11 cellular contexts compared by ENCODE assay signal in the genomic region with DNA sequence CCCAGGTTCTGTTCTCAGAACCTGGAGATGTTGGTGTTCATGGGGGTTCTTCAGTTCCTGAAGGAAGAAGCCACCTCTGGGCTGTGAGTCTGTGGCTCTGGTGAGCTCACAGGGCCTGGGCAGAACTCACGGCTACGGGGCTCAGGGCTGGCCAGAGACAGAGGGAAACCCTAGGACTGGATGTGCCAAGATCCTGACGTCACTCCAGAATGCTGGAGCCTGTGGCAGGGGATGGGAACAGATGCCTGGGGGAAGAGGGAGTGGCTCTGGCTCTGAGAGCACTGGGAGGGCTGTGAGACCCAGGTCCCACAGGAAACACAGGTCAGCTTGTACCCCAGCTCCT. TPM values are rescaled to one million over a fixed set of nuclear protein-coding genes. Genes with fewer than 3 reads are reported as not detected.
DNase-seq lines count a peak whose midpoint lies in the region; ATAC-seq and TF ChIP-seq lines count a peak whose summit lies in the region.
"Had no signal": no experiment of that assay in that cellular context is flagged by ENCODE, and none has a peak within 500 bp of the region (broad histone marks: within the 10 kb centered on the region; RNA-seq: fewer than 3 reads in every experiment).

A gene (minus strand): TSS at position 214 of the 343 bp plus-strand sequence.

- H3K4me3 Mint-ChIP-seq in T-cell = peak within 1 kb of the TSS; percentile 11 to 49 (median 45)
- no peak within 1 kb of the TSS for H3K4me3 Mint-ChIP-seq in progenitor cell of endocrine pancreas (ENCODE audit: low read depth)
- H3K4me3 Mint-ChIP-seq: B cell had no signal

- no peak within 1 kb of the TSS for H3K4me3 ChIP-seq in fibroblast of the aortic adventitia (ENCODE audit: low read depth, low read length)

- H3K27me3 Mint-ChIP-seq in T-cell (no peaks in the 10 kb centered on the region), progenitor cell of endocrine pancreas (peaks cover 5% of the 10 kb centered on the region)

- H3K36me3 Mint-ChIP-seq in T-cell = no peaks in the 10 kb centered on the region
- H3K36me3 Mint-ChIP-seq in progenitor cell of endocrine pancreas (ENCODE audit: insufficient read depth) = no peaks in the 10 kb centered on the region

- H3K4me1 Mint-ChIP-seq in T-cell = peaks cover 4 to 8% (median 4%) of the 10 kb centered on the region in 3 donors
- H3K4me1 Mint-ChIP-seq in progenitor cell of endocrine pancreas (ENCODE audit: low read depth) = no peaks in the 10 kb centered on the region

- H3K9me3 Mint-ChIP-seq in T-cell = no peaks in the 10 kb centered on the region
- no peaks in the 10 kb centered on the region for H3K9me3 Mint-ChIP-seq in progenitor cell of endocrine pancreas (ENCODE audit: low read depth)

- TF ChIP-seq CTCF in fibroblast of the aortic adventitia (IDR thresholded peaks at IDR 0.05; ENCODE audit: insufficient read depth, low read length) (no peak), progenitor cell of endocrine pancreas (IDR thresholded peaks at IDR 0.05; ENCODE audit: unreplicated experiment) (no peak)

- POLR2A ChIA-PET in T-cell (lab: Charles Lee) = no interaction called here

- H3K27ac Mint-ChIP-seq in T-cell = no peak within 1 kb of the TSS
- H3K27ac Mint-ChIP-seq in progenitor cell of endocrine pancreas = peak within 1 kb of the TSS; percentile 52
- H3K27ac Mint-ChIP-seq: B cell had no signal

- ATAC-seq in T-cell (replicated peaks in 1 of 4) (peak in 1 of 4 experiments; percentile 16), HG03378 (IDR thresholded peaks at IDR 0.05; ENCODE audit: unreplicated experiment) (no peak)

- CTCF ChIA-PET in T-cell (lab: Charles Lee) = interaction anchor here in 1 of 2 donors (0.7 kb wide), 1 partner anchor 9 kb away, joined by 3 read pairs; no protein-coding TSS in a partner anchor

- DNase-seq in SHP77 (lab: John Stamatoyannopoulos, UW) (peak; percentile 23 to 42), SHP77 treated with DMSO at 0.1 percent for 48 hours (lab: John Stamatoyannopoulos, UW) (no peak), T-cell (no peak), fibroblast of the aortic adventitia (ENCODE audit: low read depth) (peak; percentile 68), progenitor cell of endocrine pancreas (ENCODE audit: low spot score, unreplicated experiment) (no peak), ACHN (no peak), DMS153 (lab: John Stamatoyannopoulos, UW) (no peak)
- DNase-seq: activated CD4-positive, alpha-beta T cell treated with anti-CD3 and anti-CD28 coated beads for 4 hours; glutamatergic neuron had no signal

- in situ Hi-C loops in ACHN (cut with HindIII; ENCODE audit: low pct_ligation_motif_present, low pct_unique_long_range_greater_than_20kb, low sequenced_read_pairs) = no loop called here

RNA-seq across cellular contexts. Expression of the gene that starts here (rescaled TPM):
- total RNA-seq in T-cell = 1 to 10 TPM in 1 of 5 donors, under 1 TPM in 4; 0.20 to 2.8 (median 0.45) TPM
- total RNA-seq in fibroblast of the aortic adventitia (ENCODE audit: low replicate concordance) = not detected in 2 replicates
- 0.11 and 0.22 TPM in 2 replicates for total RNA-seq in progenitor cell of endocrine pancreas
- total RNA-seq: B cell had no signal

Comparison
In these comparisons a context has a peak if more than half of its experiments do, and no peak if none do; other contexts are left out.
1. DNase-seq: peak in SHP77 (2 of 2); none in SHP77 treated with DMSO at 0.1 percent for 48 hours (single experiment), T-cell (0 of 34), progenitor cell of endocrine pancreas (single experiment), ACHN (single experiment) and DMS153 (single experiment).
2. Peak in DNase-seq in fibroblast of the aortic adventitia; RNA of the gene not detected or under 1 TPM.